8 cellular contexts compared by ENCODE assay signal in genomic region chr21:39387461-39388037, GRCh38. TPM values are rescaled to one million over a fixed set of nuclear protein-coding genes. Genes with fewer than 3 reads are reported as not detected.
DNase-seq lines count a peak whose midpoint lies in the region; ATAC-seq, FAIRE-seq and TF ChIP-seq lines count a peak whose summit lies in the region.

No MANE protein-coding gene starts in this region.

- H3K79me2 ChIP-seq in DND-41 (ENCODE audit: insufficient read depth, low read length): peaks cover 62% of the 10 kb centered on the region

- H3K27ac ChIP-seq in DND-41 (ENCODE audit: low read length) (peak overlapping the region; percentile 73), kidney (ENCODE audit: low read depth in 2 of 2, low read length in 2 of 2) (peak overlapping the region; percentile 32 to 43)

- peak overlapping the region; percentile 56 for H3K9ac ChIP-seq in DND-41 (ENCODE audit: low read depth, low read length)
- peak overlapping the region; percentile 65 to 82 for H3K9ac ChIP-seq in kidney (ENCODE audit: low read length in 2 of 2)

- H3K27me3 ChIP-seq in DND-41 (ENCODE audit: insufficient read depth, low read length, poor library complexity): no peaks in the 10 kb centered on the region

- H3K4me2 ChIP-seq in DND-41 (ENCODE audit: insufficient read depth, low read length): peak overlapping the region; percentile 93

- intact Hi-C loops in kidney (cut with DNase I): no loop called here

- H3K4me3 ChIP-seq in DND-41 (ENCODE audit: low read depth in 1 of 2, low read length in 2 of 2) (peak overlapping the region; percentile 36 to 61; a peak in 3 of 4 replicates), kidney (ENCODE audit: low read length in 2 of 2) (peak overlapping the region; percentile 64 to 78)

- TF ChIP-seq CTCF in DND-41 (IDR thresholded peaks at IDR 0.05; ENCODE audit: borderline replicate concordance, extremely low read depth, low read length, poor library complexity, severe bottlenecking) (no peak), kidney (IDR thresholded peaks at IDR 0.05; ENCODE audit: borderline replicate concordance, extremely low read depth, insufficient read depth) (no peak)

- peaks cover 33% of the 10 kb centered on the region for H3K36me3 ChIP-seq in DND-41 (ENCODE audit: insufficient read depth, low read length)
- H3K36me3 ChIP-seq in kidney (ENCODE audit: control insufficient read depth in 1 of 2, insufficient read depth in 2 of 2, low read length in 2 of 2): peaks cover 8 to 10% of the 10 kb centered on the region in 2 donors

- DNase-seq in DND-41 (peak; percentile 97), NCI-H446 (lab: John Stamatoyannopoulos, UW) (peak; percentile 94 to 97), cerebellar nuclear complex (lab: John Stamatoyannopoulos, UW) (peak; percentile 12 to 59), kidney (peak; percentile 96)
- DNase-seq in activated CD4-positive, CD25-positive, alpha-beta regulatory T cell treated with anti-CD3 and anti-CD28 coated beads, Interleukin-2, amount 50 U/mL, for 72 hours: peak; percentile 90
- DNase-seq in stimulated activated CD4-positive, alpha-beta T cell treated with anti-CD3 and anti-CD28 coated beads, Interleukin-12 subunit alpha, Interleukin-12 subunit beta, amount 100 ng/mL, for 48 hours (ENCODE audit: low read depth in 2 of 3, low spot score in 1 of 3): peak; percentile 82 to 91 (median 90)

- FAIRE-seq in kidney (lab: Jason Lieb, UNC): no peak

- no peaks in the 10 kb centered on the region for H3K9me3 ChIP-seq in DND-41 (ENCODE audit: insufficient read depth, low read length, severe bottlenecking)
- H3K9me3 ChIP-seq in kidney (ENCODE audit: control insufficient read depth in 1 of 2, low read length in 2 of 2): no peaks in the 10 kb centered on the region

- peaks cover 15% of the 10 kb centered on the region for H4K20me1 ChIP-seq in DND-41 (ENCODE audit: insufficient read depth, low read length)

- ATAC-seq in DND-41 (ENCODE audit: insufficient read depth, low read depth) (peak; percentile 74), HG02763 (IDR thresholded peaks at IDR 0.05; ENCODE audit: unreplicated experiment) (peak; percentile 49), GM19455 (IDR thresholded peaks at IDR 0.05; ENCODE audit: unreplicated experiment) (no peak)

- H3K4me1 ChIP-seq in DND-41 (ENCODE audit: insufficient read depth, low read length) (peaks cover 23% of the 10 kb centered on the region), kidney (ENCODE audit: control insufficient read depth in 1 of 2, insufficient read depth in 1 of 2, low read depth in 1 of 2, low read length in 2 of 2) (peaks cover 10 to 15% of the 10 kb centered on the region in 2 donors)

- H2AFZ ChIP-seq in DND-41 (ENCODE audit: low read depth, low read length): peak overlapping the region; percentile 84

RNA-seq across cellular contexts. Expression of gene HMGN1, which starts 38.7 kb away (rescaled TPM):
- total RNA-seq in kidney: 205 TPM
- polyA plus RNA-seq in kidney (ENCODE audit: insufficient read depth, low read depth, low replicate concordance): 174 TPM

RNA-seq across cellular contexts. Expression of gene LCA5L, which starts 58.0 kb away (rescaled TPM):
- 4.3 TPM for total RNA-seq in kidney
- polyA plus RNA-seq in kidney (ENCODE audit: insufficient read depth, low read depth, low replicate concordance): 3.8 TPM

Comparison
In these comparisons a context has a peak if more than half of its experiments do, and no peak if none do; other contexts are left out.
1. DNase-seq: peak in every context shown above with its lines; median percentile 97 in DND-41; 96 in kidney; 96 in NCI-H446; 90 in activated CD4-positive, CD25-positive, alpha-beta regulatory T cell treated with anti-CD3 and anti-CD28 coated beads, Interleukin-2, amount 50 U/mL, for 72 hours; 90 in stimulated activated CD4-positive, alpha-beta T cell treated with anti-CD3 and anti-CD28 coated beads, Interleukin-12 subunit alpha, Interleukin-12 subunit beta, amount 100 ng/mL, for 48 hours; 36 in cerebellar nuclear complex.